1 cellular context compared by ENCODE assay signal in genomic region chr1:33191731-33192275, GRCh38.
TF ChIP-seq lines count a peak whose summit lies in the region.

No MANE protein-coding gene starts in this region.

TF ChIP-seq in GM12878, 131 proteins besides CTCF, POLR2A, EP300 and RAD21:
- TF ChIP-seq TBL1XR1 (IDR thresholded peaks at IDR 0.05; ENCODE audit: low read depth, low read length) (no peak), RBBP5 (conservative IDR thresholded peaks at IDR 0.05) (no peak), RUNX3 (IDR thresholded peaks at IDR 0.05; ENCODE audit: low read length) (0 out of 2 replicates have a peak, but pooled peaks have one; percentile 6)
